In the genomic region with DNA sequence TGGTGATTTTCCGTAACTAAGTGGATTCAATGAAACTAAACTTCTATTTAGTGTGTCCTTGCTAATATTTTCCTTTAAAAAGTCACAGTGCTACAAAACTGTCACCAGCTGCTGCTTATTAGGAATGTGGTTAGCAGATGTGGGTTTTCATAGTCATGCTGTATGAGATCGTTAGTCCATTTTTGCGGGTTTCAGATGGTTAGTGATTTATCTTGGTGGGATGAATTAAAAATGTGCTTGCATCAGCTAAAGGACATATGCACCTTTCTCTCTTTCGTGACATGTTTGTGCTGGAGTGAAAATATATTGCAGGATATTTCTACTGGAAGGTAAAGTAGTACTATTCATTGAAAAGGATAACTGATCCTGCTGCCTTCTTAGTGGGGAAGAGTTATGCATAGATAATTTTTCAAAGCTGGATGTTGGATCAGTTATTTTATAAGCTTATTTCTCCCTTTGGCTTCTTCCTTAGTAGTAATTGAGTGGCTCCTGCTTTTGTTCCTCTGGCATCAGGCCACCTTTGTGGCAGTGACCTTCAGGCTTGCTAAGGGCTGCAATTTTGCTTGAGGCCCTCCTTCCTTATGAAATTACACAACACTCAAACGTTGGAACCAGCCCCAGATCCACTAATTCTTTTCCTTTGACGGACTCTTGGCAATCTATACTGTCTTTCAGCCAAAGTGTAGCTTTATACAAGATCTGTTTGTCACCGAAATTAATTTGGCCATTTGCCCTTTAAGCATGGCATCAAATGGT, we compare ENCODE assay signal across 8 cellular contexts. TPM values are rescaled to one million over a fixed set of nuclear protein-coding genes. Genes with fewer than 3 reads are reported as not detected.
DNase-seq lines count a peak whose midpoint lies in the region; ATAC-seq, FAIRE-seq and TF ChIP-seq lines count a peak whose summit lies in the region.

No MANE protein-coding gene starts in this region.

- intact Hi-C loops in kidney (cut with DNase I) (no loop called here), thyroid gland (cut with DNase I) (no loop called here)

- H3K4me3 ChIP-seq in MG63: no peak overlapping the region
- H3K4me3 ChIP-seq in kidney (ENCODE audit: low read length in 2 of 2): no peak overlapping the region
- H3K4me3 ChIP-seq in thyroid gland (replicated peaks in 1 of 3): no peak overlapping the region

- no peaks in the 10 kb centered on the region for H3K9me3 ChIP-seq in MG63
- H3K9me3 ChIP-seq in kidney (ENCODE audit: control insufficient read depth in 1 of 2, low read length in 2 of 2): no peaks in the 10 kb centered on the region
- no peaks in the 10 kb centered on the region for H3K9me3 ChIP-seq in thyroid gland

- WGBS in thyroid gland, 2 donors: 14 to 15% methylated on average over 7 of the region's 7 CpGs

- ATAC-seq in GM18873 (IDR thresholded peaks at IDR 0.05; ENCODE audit: low FRiP score, unreplicated experiment): no peak

- FAIRE-seq in kidney (lab: Jason Lieb, UNC) (peak; percentile 33), GM12892 (lab: Jason Lieb, UNC) (no peak)

- no peak for TF ChIP-seq POLR2A in thyroid gland (IDR thresholded peaks at IDR 0.05)
- no peak for TF ChIP-seq POLR2A in GM12892 (IDR thresholded peaks at IDR 0.05; ENCODE audit: low read depth, low read length)

- H3K4me1 ChIP-seq in kidney (ENCODE audit: control insufficient read depth in 1 of 2, insufficient read depth in 1 of 2, low read depth in 1 of 2, low read length in 2 of 2): peaks cover 15% of the 10 kb centered on the region in 2 donors
- H3K4me1 ChIP-seq in thyroid gland: peaks cover 30 to 47% of the 10 kb centered on the region in 2 donors

- H3K27me3 ChIP-seq in MG63 (no peaks in the 10 kb centered on the region), thyroid gland (no peaks in the 10 kb centered on the region)

- no peak for TF ChIP-seq CTCF in kidney (IDR thresholded peaks at IDR 0.05; ENCODE audit: borderline replicate concordance, extremely low read depth, insufficient read depth)
- TF ChIP-seq CTCF in thyroid gland (IDR thresholded peaks at IDR 0.05): no peak

- peak overlapping the region in 1 of 2 donors; percentile 10 for H3K9ac ChIP-seq in kidney (ENCODE audit: low read length in 2 of 2)

- H3K36me3 ChIP-seq in MG63: no peaks in the 10 kb centered on the region
- no peaks in the 10 kb centered on the region for H3K36me3 ChIP-seq in kidney (ENCODE audit: control insufficient read depth in 1 of 2, insufficient read depth in 2 of 2, low read length in 2 of 2)
- H3K36me3 ChIP-seq in thyroid gland: no peaks in the 10 kb centered on the region

- DNase-seq in MG63 (peak; percentile 68), amniotic epithelial cell (ENCODE audit: low read depth) (peak; percentile 88), kidney (peak; percentile 89), thyroid gland (peak; percentile 90 to 91), GM12892 (ENCODE audit: insufficient read length) (no peak), COLO668 (lab: John Stamatoyannopoulos, UW; ENCODE audit: unreplicated experiment) (no peak)
- no peak for DNase-seq in activated CD4-positive, alpha-beta T cell treated with anti-CD3 and anti-CD28 coated beads, Interleukin-2, amount 50 U/mL, for 1 hour

- H3K27ac ChIP-seq in kidney (ENCODE audit: low read depth in 2 of 2, low read length in 2 of 2): peak overlapping the region; percentile 57 to 60
- peak overlapping the region; percentile 72 to 89 (median 78) for H3K27ac ChIP-seq in thyroid gland

RNA-seq across cellular contexts. Expression of a gene that starts 7.5 kb away (rescaled TPM):
- 13.1 and 33.6 TPM in 2 replicates for total RNA-seq in MG63 (2014; rRNA removed; shearing (Covaris generic); ENCODE audit: low replicate concordance)
- 45.1 TPM for total RNA-seq in kidney
- 4.8 TPM for polyA plus RNA-seq in kidney (ENCODE audit: insufficient read depth, low read depth, low replicate concordance)
- 10 to 100 TPM; 58.0 to 99.5 (median 96.7) TPM for total RNA-seq in thyroid gland
- 3.3 TPM for polyA plus RNA-seq in GM12892 (2012; ENCODE audit: missing spikeins)

RNA-seq across cellular contexts. Expression of a gene that starts 47.0 kb away (rescaled TPM):
- 76.6 and 108 TPM in 2 replicates for total RNA-seq in MG63 (2014; rRNA removed; shearing (Covaris generic); ENCODE audit: low replicate concordance)
- total RNA-seq in kidney (41.7 TPM), thyroid gland (10 to 100 TPM; 22.4 to 33.1 (median 24.1) TPM)
- 57.2 TPM for polyA plus RNA-seq in kidney (ENCODE audit: insufficient read depth, low read depth, low replicate concordance)
- polyA plus RNA-seq in GM12892 (2012; ENCODE audit: missing spikeins): 48.5 TPM

RNA-seq across cellular contexts. Expression of a gene that starts 47.0 kb away (rescaled TPM):
- total RNA-seq in MG63 (2014; rRNA removed; shearing (Covaris generic); ENCODE audit: low replicate concordance): 125 and 166 TPM in 2 replicates
- total RNA-seq in kidney (124 TPM), thyroid gland (100 to 1,000 TPM in 3 of 4 donors, 10 to 100 TPM in 1; 95.8 to 124 (median 104) TPM)
- 163 TPM for polyA plus RNA-seq in kidney (ENCODE audit: insufficient read depth, low read depth, low replicate concordance)
- polyA plus RNA-seq in GM12892 (2012; ENCODE audit: missing spikeins): 73.6 TPM

Comparison
In these comparisons a context has a peak if more than half of its experiments do, and no peak if none do; other contexts are left out.
1. DNase-seq: peak in MG63 (single experiment), amniotic epithelial cell (single experiment), kidney (single experiment) and thyroid gland (2 of 2); none in GM12892 (single experiment), COLO668 (single experiment) and activated CD4-positive, alpha-beta T cell treated with anti-CD3 and anti-CD28 coated beads, Interleukin-2, amount 50 U/mL, for 1 hour (single experiment).